In the genomic region with DNA sequence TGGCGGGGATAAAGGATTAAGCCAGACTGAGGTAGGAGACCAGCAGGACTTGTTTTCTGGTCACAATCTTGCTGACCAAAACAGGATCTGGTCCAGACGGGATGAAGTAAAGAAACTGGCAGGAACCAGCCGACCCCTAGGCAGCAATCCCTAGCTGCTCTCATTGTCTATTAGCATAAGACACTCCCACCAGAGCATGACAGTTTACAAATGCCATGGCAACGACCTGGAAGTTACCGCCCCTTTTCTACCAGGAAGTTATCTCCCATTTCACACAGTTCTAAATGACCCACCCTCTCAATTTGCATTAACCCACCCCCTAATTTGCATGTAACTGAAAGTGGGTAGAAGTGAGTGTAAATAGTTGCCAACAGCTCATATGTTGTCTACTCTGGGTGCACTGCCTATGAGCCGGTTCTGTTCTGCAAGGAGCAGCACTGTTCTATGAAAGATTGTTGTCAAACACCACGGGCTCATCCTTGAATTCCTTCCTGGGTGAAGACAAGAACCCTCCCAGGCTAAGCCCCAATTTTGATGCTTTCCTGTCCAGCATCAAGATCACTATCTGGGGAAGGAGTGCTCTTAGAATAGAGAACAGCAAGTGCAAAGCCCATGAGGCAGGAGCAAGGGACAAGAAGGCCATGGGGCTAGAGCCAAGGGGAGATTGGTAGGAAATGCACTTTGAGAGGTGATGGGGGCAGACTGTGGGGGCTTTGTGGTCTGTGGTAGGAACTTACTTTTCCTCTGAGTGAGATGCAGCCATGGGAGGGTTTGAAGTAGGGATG, we compare ENCODE assay signal across 13 cellular contexts. TPM values are rescaled to one million over a fixed set of nuclear protein-coding genes. Genes with fewer than 3 reads are reported as not detected.
DNase-seq lines count a peak whose midpoint lies in the region; TF ChIP-seq lines count a peak whose summit lies in the region.
"Had no signal": no experiment of that assay in that cellular context is flagged by ENCODE, and none has a peak within 500 bp of the region (broad histone marks: within the 10 kb centered on the region; RNA-seq: fewer than 3 reads in every experiment).

No MANE protein-coding gene starts in this region.

- no peak overlapping the region for H3K4me3 Mint-ChIP-seq in HFFc6
- H3K4me3 Mint-ChIP-seq: immature natural killer cell had no signal

- H3K27ac Mint-ChIP-seq in HFFc6: no peak overlapping the region
- H3K27ac Mint-ChIP-seq: immature natural killer cell had no signal

- peak; percentile 62 for DNase-seq in SIG-M5 treated with dmso at 0.1 percent for 504 hours (lab: John Stamatoyannopoulos, UW; ENCODE audit: unreplicated experiment)
- DNase-seq in SIG-M5 (lab: John Stamatoyannopoulos, UW): no peak
- peak; percentile 60 for DNase-seq in NCI-H82 (lab: John Stamatoyannopoulos, UW)
- DNase-seq in cerebellar cortex (ENCODE audit: low spot score): peak; percentile 44
- DNase-seq in occipital lobe (lab: John Stamatoyannopoulos, UW): no peak
- DNase-seq in SHP77 treated with DMSO at 0.1 percent for 48 hours (lab: John Stamatoyannopoulos, UW): no peak
- DNase-seq in HFFc6: no peak
- DNase-seq: activated CD8-positive, alpha-beta memory T cell treated with anti-CD3 and anti-CD28 coated beads, Interleukin-2, amount 50 U/mL, for 48 hours; NCI-H1930 had no signal

- H3K79me2 ChIP-seq in parathyroid adenoma: no peaks in the 10 kb centered on the region

- H3K9me3 ChIP-seq in parathyroid adenoma (ENCODE audit: control insufficient read depth, low read length): no peaks in the 10 kb centered on the region

- TF ChIP-seq CTCF in parathyroid adenoma (IDR thresholded peaks at IDR 0.05) (no peak), HFFc6 (IDR thresholded peaks at IDR 0.05) (no peak)

- H3K9ac ChIP-seq in parathyroid adenoma: no peak overlapping the region

- H3K27me3 Mint-ChIP-seq in HFFc6 (ENCODE audit: insufficient read depth): peaks cover 27% of the 10 kb centered on the region

- 0 out of 2 replicates have a peak, but pooled peaks cover under 1% of the 10 kb centered on the region for H3K9me3 Mint-ChIP-seq in HFFc6

- no peaks in the 10 kb centered on the region for H3K27me3 ChIP-seq in parathyroid adenoma (ENCODE audit: control insufficient read depth, insufficient read depth, low read length)

- H3K4me1 Mint-ChIP-seq in HFFc6 (ENCODE audit: low read depth): no peaks in the 10 kb centered on the region
- H3K4me1 Mint-ChIP-seq: immature natural killer cell had no signal

- peaks cover 12% of the 10 kb centered on the region for H3K4me1 ChIP-seq in parathyroid adenoma

- peak overlapping the region; percentile 34 for H3K4me2 ChIP-seq in parathyroid adenoma (ENCODE audit: low read length)

- no peaks in the 10 kb centered on the region for H3K36me3 Mint-ChIP-seq in HFFc6 (ENCODE audit: low read depth)

- H3K36me3 ChIP-seq in parathyroid adenoma (ENCODE audit: control insufficient read depth, insufficient read depth, low read length): no peaks in the 10 kb centered on the region

- H2AFZ ChIP-seq in parathyroid adenoma: peak overlapping the region; percentile 92

- no peak overlapping the region for H3K4me3 ChIP-seq in parathyroid adenoma (ENCODE audit: low read depth, low read length)

- H3K27ac ChIP-seq in parathyroid adenoma: peak overlapping the region; percentile 94
- H3K27ac ChIP-seq: epithelial cell of prostate had no signal

RNA-seq across cellular contexts. Expression of a gene that starts 13.9 kb away (rescaled TPM):
- 5.6 TPM for total RNA-seq in occipital lobe
- 1 to 10 TPM in 3 of 6 experiments, under 1 TPM in 3; 0.47 to 2.2 (median 0.90) TPM for total RNA-seq in HFFc6 (2021; fragmentation: NEBNext Ultra II Directional; extraction: Animal tissue kit (Norgen Biotek cat#: 25700))

RNA-seq across cellular contexts. Expression of a gene that starts 37.9 kb away (rescaled TPM):
- total RNA-seq in occipital lobe: not detected
- total RNA-seq in HFFc6 (2021; fragmentation: NEBNext Ultra II Directional; extraction: Animal tissue kit (Norgen Biotek cat#: 25700)): not detected
- total RNA-seq: temporal lobe had no signal

Comparison
In these comparisons a context has a peak if more than half of its experiments do, and no peak if none do; other contexts are left out.
1. DNase-seq: peak in SIG-M5 treated with dmso at 0.1 percent for 504 hours (single experiment), NCI-H82 (single experiment) and cerebellar cortex (single experiment); none in SIG-M5 (single experiment), occipital lobe (single experiment), SHP77 treated with DMSO at 0.1 percent for 48 hours (single experiment) and HFFc6 (single experiment).